29 cellular contexts compared by ENCODE assay signal in genomic region chr11:35786188-35786587, GRCh38.
DNase-seq lines count a peak whose midpoint lies in the region; ATAC-seq, FAIRE-seq and TF ChIP-seq lines count a peak whose summit lies in the region.
"Had no signal": no experiment of that assay in that cellular context is flagged by ENCODE, and none has a peak within 500 bp of the region (broad histone marks: within the 10 kb centered on the region; RNA-seq: fewer than 3 reads in every experiment).

No MANE protein-coding gene starts in this region.

- H3K36me3 Mint-ChIP-seq in MCF 10A (ENCODE audit: insufficient read depth, unreplicated experiment): peaks cover 9% of the 10 kb centered on the region
- H3K36me3 Mint-ChIP-seq in glutamatergic neuron (ENCODE audit: unreplicated experiment): no peaks in the 10 kb centered on the region

- no peaks in the 10 kb centered on the region for H3K9me3 ChIP-seq in breast epithelium
- no peaks in the 10 kb centered on the region for H3K9me3 ChIP-seq in K562 (replicated peaks; ENCODE audit: control insufficient read depth, insufficient read depth, low read depth, low read length)
- no peaks in the 10 kb centered on the region for H3K9me3 ChIP-seq in ovary
- H3K9me3 ChIP-seq: BLaER1 treated with 17β-estradiol and CSF1 and Interleukin-3, amounts not matched to agents 10 nM and 100 nM; gastroesophageal sphincter; left ventricle myocardium inferior; SJSA1; testis; uterus had no signal

- H3K4me3 ChIP-seq in breast epithelium: no peak overlapping the region
- H3K4me3 ChIP-seq in K562: no peak overlapping the region
- H3K4me3 ChIP-seq in ovary: no peak overlapping the region
- H3K4me3 ChIP-seq: BLaER1 treated with 17β-estradiol and CSF1 and Interleukin-3, amounts not matched to agents 10 nM and 100 nM; gastroesophageal sphincter; GM12878; left ventricle myocardium inferior; SJSA1; testis; uterus had no signal

- peak overlapping the region; percentile 34; the same call in 1 of the 2 replicates for H3K4me2 ChIP-seq in K562 (ENCODE audit: insufficient read depth, low read length)

- CTCF ChIA-PET in MCF 10A (lab: Yijun Ruan, JAX): interaction anchor here (0.6 kb wide), 1 partner anchor 10 kb away, joined by 3 read pairs; no protein-coding TSS in a partner anchor
- CTCF ChIA-PET in K562 (lab: Yijun Ruan, JAX; ENCODE audit: low intra/inter-chr PET ratio): no interaction called here

- H4K20me1 ChIP-seq in K562 (replicated peaks; ENCODE audit: control insufficient read depth, insufficient read depth, low read length): no peaks in the 10 kb centered on the region

- no peaks in the 10 kb centered on the region for H3K27me3 Mint-ChIP-seq in MCF 10A (ENCODE audit: insufficient read depth, unreplicated experiment)
- peaks cover 5% of the 10 kb centered on the region for H3K27me3 Mint-ChIP-seq in glutamatergic neuron (ENCODE audit: unreplicated experiment)

- ATAC-seq in K562 (peak; percentile 58), HG03025 (IDR thresholded peaks at IDR 0.05; ENCODE audit: low FRiP score, unreplicated experiment) (no peak)
- ATAC-seq: esophagus mucosa, gastroesophageal sphincter had no signal

- no peaks in the 10 kb centered on the region for H3K9me1 ChIP-seq in K562 (ENCODE audit: control insufficient read depth, insufficient read depth, low read length)

- peak; percentile 91 for TF ChIP-seq EP300 in K562 (IDR thresholded peaks at IDR 0.05; ENCODE audit: low read length)
- TF ChIP-seq EP300 in ovary (IDR thresholded peaks at IDR 0.05): no peak

- DNase-seq in MCF 10A (ENCODE audit: unreplicated experiment) (no peak), breast epithelium (ENCODE audit: low spot score in 2 of 2) (no peak), K562 (ENCODE audit: extremely low read depth in 1 of 4, low spot score in 3 of 4) (peak in 1 of 4 experiments; percentile 13), glutamatergic neuron (no peak), ecto neural progenitor cell (ENCODE audit: low spot score) (no peak), ovary (no peak), NCI-H1105 treated with DMSO at 0.1 percent for 48 hours (lab: John Stamatoyannopoulos, UW) (no peak)
- DNase-seq: ACHN; activated CD4-positive, alpha-beta T cell treated with anti-CD3 and anti-CD28 coated beads for 1 hour; activated CD8-positive, alpha-beta memory T cell treated with anti-CD3 and anti-CD28 coated beads for 24 hours; activated naive CD4-positive, alpha-beta T cell treated with anti-CD3 and anti-CD28 coated beads, Interleukin-2, amount 50 U/mL, for 16 hours; activated T-cell treated with anti-CD3 and anti-CD28 coated beads, Interleukin-2, amount 50 U/mL, for 48 hours; cerebellar nuclear complex; DND-41; effector CD8-positive, alpha-beta T cell; left ventricle myocardium inferior; MM.1S; NCI-H1436; NCI-H2107; stimulated activated naive CD4-positive, alpha-beta T cell treated with Interleukin-2 at 50 U/mL for 16 hours; uterus had no signal

- POLR2A ChIA-PET in MCF 10A (lab: Yijun Ruan, JAX): interaction anchor here (2.4 kb wide), 1 partner anchor 9 kb away, joined by 7 read pairs; no protein-coding TSS in a partner anchor
- POLR2A ChIA-PET in K562 (lab: Yijun Ruan, JAX): no interaction called here

- TF ChIP-seq RAD21 in K562 (CRISPR knock-in tag; conservative IDR thresholded peaks at IDR 0.05 in 1 of 2, IDR thresholded peaks at IDR 0.05 in 1 of 2): no peak

- BruUV-seq in MCF 10A (replicated peaks; lab: Mats Ljungman, UMichigan) (no TSS peak), K562 (replicated peaks; lab: Mats Ljungman, UMichigan) (no TSS peak)

- H3K4me1 Mint-ChIP-seq in MCF 10A (ENCODE audit: insufficient read depth, unreplicated experiment) (peaks cover 30% of the 10 kb centered on the region), glutamatergic neuron (ENCODE audit: low read depth, unreplicated experiment) (peaks cover 67% of the 10 kb centered on the region)

- in situ Hi-C loops in K562 (cut with MboI): no loop called here

- no peaks in the 10 kb centered on the region for H3K36me3 ChIP-seq in breast epithelium
- peaks cover 3% of the 10 kb centered on the region for H3K36me3 ChIP-seq in K562 (ENCODE audit: control insufficient read depth, insufficient read depth, low read length)
- H3K36me3 ChIP-seq in ovary: no peaks in the 10 kb centered on the region
- H3K36me3 ChIP-seq: gastroesophageal sphincter, left ventricle myocardium inferior, uterus had no signal

- H3K4me1 ChIP-seq in breast epithelium (no peaks in the 10 kb centered on the region), K562 (replicated peaks in 1 of 2; ENCODE audit: control insufficient read depth in 2 of 2, insufficient read depth in 2 of 2, low read length in 2 of 2) (peaks cover 0 to 18% of the 10 kb centered on the region in 2 experiments; a peak in 2 of 5 replicates), ovary (ENCODE audit: insufficient read depth) (peaks cover 9% of the 10 kb centered on the region)
- H3K4me1 ChIP-seq: uterus had no signal

- no peak overlapping the region for H3K9ac ChIP-seq in K562 (ENCODE audit: insufficient read depth in 1 of 2, low read depth in 2 of 2, low read length in 2 of 2)
- H3K9ac ChIP-seq: BLaER1 treated with 17β-estradiol and CSF1 and Interleukin-3, amounts not matched to agents 10 nM and 100 nM had no signal

- intact Hi-C loops in MCF 10A (cut with micrococcal nuclease) (no loop called here), breast epithelium (cut with DNase I; ENCODE audit: low total_unique reads) (no loop called here), K562 (cut with micrococcal nuclease) (no loop called here), ovary (cut with DNase I) (no loop called here)

- FAIRE-seq in K562 (lab: Jason Lieb, UNC): no peak
- FAIRE-seq: GM12878 had no signal

- H3K27ac ChIP-seq in breast epithelium: no peak overlapping the region
- peak overlapping the region; percentile 32; the same call in 1 of the 3 replicates for H3K27ac ChIP-seq in K562 (ENCODE audit: extremely low read depth, low read depth, low read length)
- H3K27ac ChIP-seq in ovary: no peak overlapping the region
- H3K27ac ChIP-seq: BLaER1 treated with 17β-estradiol and CSF1 and Interleukin-3, amounts not matched to agents 10 nM and 100 nM; gastroesophageal sphincter; left ventricle myocardium inferior; testis; uterus had no signal

- H3K27ac Mint-ChIP-seq in MCF 10A (ENCODE audit: low read depth, unreplicated experiment) (peak overlapping the region; percentile 23), glutamatergic neuron (ENCODE audit: unreplicated experiment) (peak overlapping the region; percentile 40)

- peaks cover 19% of the 10 kb centered on the region; the same call in 2 of the 3 replicates for H3K79me2 ChIP-seq in K562 (ENCODE audit: control insufficient read depth, insufficient read depth, low read length)

- TF ChIP-seq CTCF in MCF 10A (IDR thresholded peaks at IDR 0.05; ENCODE audit: unreplicated experiment) (no peak), breast epithelium (IDR thresholded peaks at IDR 0.05) (no peak), K562 (IDR thresholded peaks at IDR 0.05 in 2 of 3, conservative IDR thresholded peaks at IDR 0.05 in 1 of 3; ENCODE audit: insufficient read depth in 2 of 3, low read depth in 1 of 3, low read length in 3 of 3) (no peak), glutamatergic neuron (IDR thresholded peaks at IDR 0.05; ENCODE audit: partially characterized antibody, unreplicated experiment) (no peak), ovary (IDR thresholded peaks at IDR 0.05) (no peak)

- H2AFZ ChIP-seq in K562 (ENCODE audit: low read depth, low read length): no peak overlapping the region

- H3K9me3 Mint-ChIP-seq in MCF 10A (ENCODE audit: unreplicated experiment) (no peaks in the 10 kb centered on the region), glutamatergic neuron (ENCODE audit: unreplicated experiment) (peaks cover 4% of the 10 kb centered on the region)
- H3K9me3 Mint-ChIP-seq: nephron had no signal

- H3K27me3 ChIP-seq in breast epithelium (no peaks in the 10 kb centered on the region), K562 (ENCODE audit: control insufficient read depth in 2 of 2, insufficient read depth in 2 of 2, low read length in 2 of 2) (no peaks in the 10 kb centered on the region), ovary (no peaks in the 10 kb centered on the region)
- H3K27me3 ChIP-seq: BLaER1 treated with 17β-estradiol and CSF1 and Interleukin-3, amounts not matched to agents 10 nM and 100 nM; gastroesophageal sphincter; SJSA1; testis; uterus had no signal

- H3K4me3 Mint-ChIP-seq in MCF 10A (ENCODE audit: unreplicated experiment) (no peak overlapping the region), glutamatergic neuron (ENCODE audit: unreplicated experiment) (peak overlapping the region; percentile 43)
- H3K4me3 Mint-ChIP-seq: nephron had no signal

- TF ChIP-seq POLR2A in breast epithelium (IDR thresholded peaks at IDR 0.05) (no peak), K562 (conservative IDR thresholded peaks at IDR 0.05) (no peak), ovary (IDR thresholded peaks at IDR 0.05) (no peak)

TF ChIP-seq in K562, 482 proteins besides CTCF, POLR2A, EP300 and RAD21 (continues in another document):
- TF ChIP-seq FOSL1 (tag; conservative IDR thresholded peaks at IDR 0.05): peak; percentile 73
- no peak for TF ChIP-seq NR2C1 (IDR thresholded peaks at IDR 0.05)
- TF ChIP-seq NR2C1 (tag; IDR thresholded peaks at IDR 0.05): peak; percentile 56
- TF ChIP-seq ZNF766 (CRISPR knock-in tag; conservative IDR thresholded peaks at IDR 0.05): 0 out of 2 replicates have a peak, but pooled peaks have one; percentile 46
- no peak for TF ChIP-seq NR2C2 (CRISPR knock-in tag; IDR thresholded peaks at IDR 0.05)
- TF ChIP-seq NR2C2 (tag; IDR thresholded peaks at IDR 0.05): peak; percentile 45; the same call in 1 of the 2 replicates
- TF ChIP-seq MAX (CRISPR knock-in tag; IDR thresholded peaks at IDR 0.05): no peak
- peak; percentile 87 for TF ChIP-seq CTBP1 (IDR thresholded peaks at IDR 0.05; ENCODE audit: borderline replicate concordance)
- no peak for TF ChIP-seq HNRNPLL (IDR thresholded peaks at IDR 0.05; ENCODE audit: low read depth, low read length, poor library complexity, severe bottlenecking)
- TF ChIP-seq CEBPG (CRISPR knock-in tag; IDR thresholded peaks at IDR 0.05): peak; percentile 15; the same call in 1 of the 2 replicates
- peak; percentile 57 to 97 for TF ChIP-seq CEBPG (tag; conservative IDR thresholded peaks at IDR 0.05 in 1 of 2, IDR thresholded peaks at IDR 0.05 in 1 of 2)
- TF ChIP-seq SETDB1 (IDR thresholded peaks at IDR 0.05; ENCODE audit: low read length): no peak
- TF ChIP-seq FOXJ2 (tag; IDR thresholded peaks at IDR 0.05): peak; percentile 85
- peak; percentile 71 for TF ChIP-seq TAL1 (IDR thresholded peaks at IDR 0.05)
- TF ChIP-seq SMARCA4 (IDR thresholded peaks at IDR 0.05): peak; percentile 89; the same call in 1 of the 2 replicates
- TF ChIP-seq YY1 (IDR thresholded peaks at IDR 0.05; ENCODE audit: borderline replicate concordance in 1 of 3, control insufficient read depth in 1 of 3, extremely low read depth in 1 of 3, insufficient read depth in 3 of 3, insufficient read length in 1 of 3, insufficient replicate concordance in 2 of 3, low read depth in 1 of 3, low read length in 2 of 3): no peak
